18 cellular contexts compared by ENCODE assay signal in genomic region chr6:118207947-118208346, GRCh38.
DNase-seq lines count a peak whose midpoint lies in the region; ATAC-seq and TF ChIP-seq lines count a peak whose summit lies in the region.
"Had no signal": no experiment of that assay in that cellular context is flagged by ENCODE, and none has a peak within 500 bp of the region (broad histone marks: within the 10 kb centered on the region; RNA-seq: fewer than 3 reads in every experiment).

No MANE protein-coding gene starts in this region.

- H3K27me3 Mint-ChIP-seq in WTC11 (ENCODE audit: low read depth) (no peaks in the 10 kb centered on the region), Calu3 (ENCODE audit: unreplicated experiment) (no peaks in the 10 kb centered on the region)

- no peak overlapping the region for H3K4me2 ChIP-seq in Karpas-422 (ENCODE audit: low read depth, low read length, poor library complexity, severe bottlenecking)
- H3K4me2 ChIP-seq: KMS-11 had no signal

- no peak overlapping the region for H3K9ac ChIP-seq in Karpas-422 (ENCODE audit: low read length)
- H3K9ac ChIP-seq: KMS-11 had no signal

- intact Hi-C loops in Calu3 (cut with micrococcal nuclease; ENCODE audit: unreplicated experiment) = no loop called here

- H3K4me3 Mint-ChIP-seq in WTC11 (no peak overlapping the region), Calu3 (ENCODE audit: low read depth, unreplicated experiment) (no peak overlapping the region)
- H3K4me3 Mint-ChIP-seq: T-cell had no signal

- H3K36me3 Mint-ChIP-seq in WTC11 = no peaks in the 10 kb centered on the region
- H3K36me3 Mint-ChIP-seq in Calu3 (ENCODE audit: insufficient read depth, unreplicated experiment) = no peaks in the 10 kb centered on the region
- H3K36me3 Mint-ChIP-seq: T-cell had no signal

- H3K27me3 ChIP-seq in Karpas-422 (ENCODE audit: low read length) = no peaks in the 10 kb centered on the region
- H3K27me3 ChIP-seq: MG63 had no signal

- no peak overlapping the region for H3K27ac ChIP-seq in Karpas-422 (ENCODE audit: low read length)
- H3K27ac ChIP-seq: C4-2B, KMS-11 had no signal

- peaks cover 28% of the 10 kb centered on the region for H3K4me1 Mint-ChIP-seq in WTC11
- no peaks in the 10 kb centered on the region for H3K4me1 Mint-ChIP-seq in Calu3 (ENCODE audit: low read depth, unreplicated experiment)
- H3K4me1 Mint-ChIP-seq: T-cell had no signal

- H3K36me3 ChIP-seq in Karpas-422 (ENCODE audit: insufficient read depth, low read length) = no peaks in the 10 kb centered on the region
- H3K36me3 ChIP-seq: MG63 had no signal

- peak; percentile 23 for DNase-seq in NCI-H2227 (lab: John Stamatoyannopoulos, UW; ENCODE audit: unreplicated experiment)
- DNase-seq in NCI-H2227 treated with DMSO at 0.1 percent for 48 hours (lab: John Stamatoyannopoulos, UW) = no peak
- DNase-seq in NCI-H2107 treated with DMSO at 0.1 percent for 48 hours (lab: John Stamatoyannopoulos, UW; ENCODE audit: unreplicated experiment) = peak; percentile 46
- no peak for DNase-seq in WTC11 (ENCODE audit: low spot score)
- no peak for DNase-seq in Calu3
- DNase-seq in Karpas-422 = no peak
- no peak for DNase-seq in GM03348 (ENCODE audit: low spot score)
- no peak for DNase-seq in pons (ENCODE audit: low spot score)
- DNase-seq: 8988T, MG63, NCI-H1436, NCI-H2171, NCI-H526, T-cell, T1000 had no signal

- H4K20me1 ChIP-seq in Karpas-422 (ENCODE audit: insufficient read depth, low read depth, low read length) = no peaks in the 10 kb centered on the region

- no peaks in the 10 kb centered on the region for H3K79me2 ChIP-seq in Karpas-422 (ENCODE audit: low read length)

- no peaks in the 10 kb centered on the region for H3K9me2 ChIP-seq in Karpas-422 (replicated peaks; ENCODE audit: insufficient read depth, low read length)

- H3K9me3 Mint-ChIP-seq in WTC11 = no peaks in the 10 kb centered on the region
- H3K9me3 Mint-ChIP-seq in Calu3 (ENCODE audit: low read depth, unreplicated experiment) = peaks cover 3% of the 10 kb centered on the region
- H3K9me3 Mint-ChIP-seq: T-cell had no signal

- BruUV-seq in Calu3 (replicated peaks; lab: Mats Ljungman, UMichigan) = no TSS peak

- POLR2A ChIA-PET in WTC11 (lab: Charles Lee) = interaction anchor here (0.6 kb wide), 1 partner anchor 270 kb away, joined by 3 read pairs; no protein-coding TSS in a partner anchor

- TF ChIP-seq CTCF in WTC11 (IDR thresholded peaks at IDR 0.05) (no peak), Calu3 (IDR thresholded peaks at IDR 0.05; ENCODE audit: unreplicated experiment) (no peak)

- H3K4me1 ChIP-seq in Karpas-422 (ENCODE audit: low read length) = peaks cover 10% of the 10 kb centered on the region

- no peaks in the 10 kb centered on the region for H3K9me3 ChIP-seq in Karpas-422 (ENCODE audit: low read length)
- H3K9me3 ChIP-seq: MG63 had no signal

- ATAC-seq in WTC11 = peak; percentile 34
- ATAC-seq: HepG2, T-cell had no signal

- H2AFZ ChIP-seq in Karpas-422 (ENCODE audit: low read length) = no peak overlapping the region

- CTCF ChIA-PET in WTC11 (lab: Charles Lee) (no interaction called here), Calu3 (lab: Charles Lee) (no interaction called here)

- H3K4me3 ChIP-seq in Karpas-422 (ENCODE audit: low read length) = no peak overlapping the region
- H3K4me3 ChIP-seq: MG63 had no signal

- H3K27ac Mint-ChIP-seq in WTC11 (no peak overlapping the region), Calu3 (ENCODE audit: unreplicated experiment) (no peak overlapping the region)
- H3K27ac Mint-ChIP-seq: T-cell had no signal

TF ChIP-seq in WTC11, 78 proteins besides CTCF, POLR2A, EP300 and RAD21:
- no peak for TF ChIP-seq HMGA2 (CRISPR knock-in tag; IDR thresholded peaks at IDR 0.05)
- no peak for TF ChIP-seq ZNF219 (CRISPR knock-in tag; IDR thresholded peaks at IDR 0.05; ENCODE audit: borderline replicate concordance)
- no peak for TF ChIP-seq NFATC4 (CRISPR knock-in tag; IDR thresholded peaks at IDR 0.05)
- TF ChIP-seq E2F5 (CRISPR knock-in tag; IDR thresholded peaks at IDR 0.05) = no peak
- no peak for TF ChIP-seq SMAD4 (CRISPR knock-in tag; IDR thresholded peaks at IDR 0.05)
- no peak for TF ChIP-seq KAT7 (CRISPR knock-in tag; IDR thresholded peaks at IDR 0.05; ENCODE audit: borderline replicate concordance)
- no peak for TF ChIP-seq JUN (CRISPR knock-in tag; IDR thresholded peaks at IDR 0.05)
- TF ChIP-seq, protein P1, sequence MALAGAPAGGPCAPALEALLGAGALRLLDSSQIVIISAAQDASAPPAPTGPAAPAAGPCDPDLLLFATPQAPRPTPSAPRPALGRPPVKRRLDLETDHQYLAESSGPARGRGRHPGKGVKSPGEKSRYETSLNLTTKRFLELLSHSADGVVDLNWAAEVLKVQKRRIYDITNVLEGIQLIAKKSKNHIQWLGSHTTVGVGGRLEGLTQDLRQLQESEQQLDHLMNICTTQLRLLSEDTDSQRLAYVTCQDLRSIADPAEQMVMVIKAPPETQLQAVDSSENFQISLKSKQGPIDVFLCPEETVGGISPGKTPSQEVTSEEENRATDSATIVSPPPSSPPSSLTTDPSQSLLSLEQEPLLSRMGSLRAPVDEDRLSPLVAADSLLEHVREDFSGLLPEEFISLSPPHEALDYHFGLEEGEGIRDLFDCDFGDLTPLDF (CRISPR knock-in tag; IDR thresholded peaks at IDR 0.05) = no peak
- TF ChIP-seq PRRX2 (CRISPR knock-in tag; IDR thresholded peaks at IDR 0.05) = no peak
- no peak for TF ChIP-seq ZNF423 (CRISPR knock-in tag; IDR thresholded peaks at IDR 0.05)
- no peak for TF ChIP-seq RELA (CRISPR knock-in tag; IDR thresholded peaks at IDR 0.05; ENCODE audit: borderline replicate concordance)
- no peak for TF ChIP-seq ZNF425 (CRISPR knock-in tag; conservative IDR thresholded peaks at IDR 0.05)

Comparison
In these comparisons a context has a peak if more than half of its experiments do, and no peak if none do; other contexts are left out.
1. DNase-seq: peak in NCI-H2227 (single experiment) and NCI-H2107 treated with DMSO at 0.1 percent for 48 hours (single experiment); none in NCI-H2227 treated with DMSO at 0.1 percent for 48 hours (single experiment), WTC11 (single experiment), Calu3 (single experiment), Karpas-422 (single experiment), GM03348 (single experiment) and pons (single experiment).